In genomic region chr2:23480991-23481797, GRCh38 we compare ENCODE assay signal across 9 cellular contexts.
DNase-seq lines count a peak whose midpoint lies in the region; ATAC-seq and TF ChIP-seq lines count a peak whose summit lies in the region.
"Had no signal": no experiment of that assay in that cellular context is flagged by ENCODE, and none has a peak within 500 bp of the region (broad histone marks: within the 10 kb centered on the region; RNA-seq: fewer than 3 reads in every experiment).

No MANE protein-coding gene starts in this region.

- DNase-seq in HCT116 (ENCODE audit: low read depth, low spot score) = peak; percentile 42
- peak; percentile 76 for DNase-seq in iPS DF 4.7 (ENCODE audit: extremely low read depth, low spot score)
- no peak for DNase-seq in stomach
- DNase-seq in NCI-H1436 (lab: John Stamatoyannopoulos, UW) = no peak
- no peak for DNase-seq in inferior parietal cortex (ENCODE audit: extremely low spot score)
- DNase-seq in stimulated activated CD4-positive, alpha-beta T cell treated with anti-CD3 and anti-CD28 coated beads, Interleukin-4, amount 100 ng/mL, for 24 hours = no peak

- no peaks in the 10 kb centered on the region for H3K9me3 ChIP-seq in HCT116 (ENCODE audit: control insufficient read depth in 1 of 2, insufficient read depth in 1 of 2, low read depth in 1 of 2, low read length in 2 of 2)
- no peaks in the 10 kb centered on the region for H3K9me3 ChIP-seq in stomach
- H3K9me3 ChIP-seq: neutrophil had no signal

- WGBS in stomach, 5 donors = 59 to 71% (median 69%) methylated on average over 15 to 16 of the region's 16 CpGs

- H3K36me3 ChIP-seq in HCT116 (ENCODE audit: control insufficient read depth in 1 of 2, insufficient read depth in 2 of 2, low read length in 2 of 2) (no peaks in the 10 kb centered on the region), stomach (no peaks in the 10 kb centered on the region)
- H3K36me3 ChIP-seq: neutrophil had no signal

- no peaks in the 10 kb centered on the region for H3K9me2 ChIP-seq in HCT116 (ENCODE audit: insufficient read depth)

- ATAC-seq in HCT116 (peak; percentile 86), SK-N-SH treated with all-trans-retinoic acid at 6 μM for 48 hours (peak; percentile 86), GM19035 (IDR thresholded peaks at IDR 0.05; ENCODE audit: unreplicated experiment) (no peak)

- TF ChIP-seq POLR2A in HCT116 (IDR thresholded peaks at IDR 0.05; ENCODE audit: borderline replicate concordance, extremely low read depth, insufficient read depth, insufficient read length) = no peak
- TF ChIP-seq POLR2A in stomach (IDR thresholded peaks at IDR 0.05) = no peak

- intact Hi-C loops in HCT116 (cut with micrococcal nuclease) = no loop called here
- intact Hi-C loops in stomach (cut with DNase I; ENCODE audit: low total_unique reads) = no loop called here

- CTCF ChIA-PET in HCT116 (lab: Charles Lee) = no interaction called here

- H3K4me3 ChIP-seq in HCT116 (replicated peaks in 1 of 2; ENCODE audit: low read depth in 1 of 2, low read length in 2 of 2) (peak overlapping the region in 1 of 2 experiments; percentile 13; a peak in 1 of 4 replicates), stomach (no peak overlapping the region)

- H3K4me2 ChIP-seq in HCT116 (ENCODE audit: low read length) = peak overlapping the region; percentile 58

- no peak overlapping the region for H3K9ac ChIP-seq in HCT116 (ENCODE audit: low read length)

- H3K79me2 ChIP-seq in HCT116 (ENCODE audit: insufficient read depth, low read length) = no peaks in the 10 kb centered on the region

- POLR2A ChIA-PET in HCT116 (lab: Charles Lee) = no interaction called here

- H3K27ac ChIP-seq in HCT116 (ENCODE audit: low read depth, low read length) (no peak overlapping the region), stomach (peak overlapping the region in 3 of 5 donors; percentile 47 to 79 (median 58))
- H3K27ac ChIP-seq: neutrophil had no signal

- TF ChIP-seq RAD21 in HCT116 (IDR thresholded peaks at IDR 0.05; ENCODE audit: low read depth) = no peak

- no peak for TF ChIP-seq CTCF in HCT116 (IDR thresholded peaks at IDR 0.05 in 2 of 3, conservative IDR thresholded peaks at IDR 0.05 in 1 of 3; ENCODE audit: borderline replicate concordance in 1 of 3, insufficient read depth in 1 of 3, low read depth in 2 of 3, low read length in 2 of 3)
- TF ChIP-seq CTCF in stomach (IDR thresholded peaks at IDR 0.05) = no peak

- RAD21 ChIA-PET in HCT116 (lab: Charles Lee; ENCODE audit: low non-redundant PET in 1 of 2, low total read pairs in 2 of 2, uncharacterized antibody in 2 of 2, unreplicated experiment in 2 of 2) = no interaction called here

- no peaks in the 10 kb centered on the region for H4K20me1 ChIP-seq in HCT116 (ENCODE audit: insufficient read depth)

- H3K4me1 ChIP-seq in HCT116 (ENCODE audit: control insufficient read depth in 1 of 2, insufficient read depth in 2 of 2, low read length in 2 of 2) = peaks cover 13 to 18% of the 10 kb centered on the region in 2 experiments
- peaks cover 0 to 10% (median 1%) of the 10 kb centered on the region in 4 donors for H3K4me1 ChIP-seq in stomach

- no peak for TF ChIP-seq EP300 in stomach (IDR thresholded peaks at IDR 0.05)

- H3K27me3 ChIP-seq in HCT116 (ENCODE audit: insufficient read depth, low read length) (no peaks in the 10 kb centered on the region), stomach (peaks cover 0 to 8% (median 0%) of the 10 kb centered on the region in 3 donors)

- no peak overlapping the region for H2AFZ ChIP-seq in HCT116 (ENCODE audit: low read depth, low read length, poor library complexity, severe bottlenecking)

- no TSS peak for BruUV-seq in HCT116 (replicated peaks; lab: Mats Ljungman, UMichigan)

TF ChIP-seq in HCT116, 20 proteins besides CTCF, POLR2A, EP300 and RAD21 (continues in another document):
- TF ChIP-seq SIN3A (IDR thresholded peaks at IDR 0.05; ENCODE audit: low read depth) (no peak), EGR1 (IDR thresholded peaks at IDR 0.05; ENCODE audit: low read depth) (no peak), ZFX (IDR thresholded peaks at IDR 0.05) (no peak), ZNF274 (IDR thresholded peaks at IDR 0.05; ENCODE audit: low read depth, low read length) (no peak), TCF7L2 (IDR thresholded peaks at IDR 0.05; ENCODE audit: borderline replicate concordance, extremely low read depth, insufficient read depth, insufficient read length) (no peak), ELF1 (IDR thresholded peaks at IDR 0.05; ENCODE audit: borderline replicate concordance, low read depth) (no peak), CBX3 (IDR thresholded peaks at IDR 0.05; ENCODE audit: low read depth) (no peak), EZH2phosphoT487 (IDR thresholded peaks at IDR 0.05; ENCODE audit: borderline replicate concordance) (no peak), FOSL1 (IDR thresholded peaks at IDR 0.05; ENCODE audit: low read depth) (0 out of 2 replicates have a peak, but pooled peaks have one; percentile 7), YY1 (IDR thresholded peaks at IDR 0.05; ENCODE audit: extremely low read depth, insufficient replicate concordance, low read depth, low read length) (no peak)
- TF ChIP-seq, protein P1, sequence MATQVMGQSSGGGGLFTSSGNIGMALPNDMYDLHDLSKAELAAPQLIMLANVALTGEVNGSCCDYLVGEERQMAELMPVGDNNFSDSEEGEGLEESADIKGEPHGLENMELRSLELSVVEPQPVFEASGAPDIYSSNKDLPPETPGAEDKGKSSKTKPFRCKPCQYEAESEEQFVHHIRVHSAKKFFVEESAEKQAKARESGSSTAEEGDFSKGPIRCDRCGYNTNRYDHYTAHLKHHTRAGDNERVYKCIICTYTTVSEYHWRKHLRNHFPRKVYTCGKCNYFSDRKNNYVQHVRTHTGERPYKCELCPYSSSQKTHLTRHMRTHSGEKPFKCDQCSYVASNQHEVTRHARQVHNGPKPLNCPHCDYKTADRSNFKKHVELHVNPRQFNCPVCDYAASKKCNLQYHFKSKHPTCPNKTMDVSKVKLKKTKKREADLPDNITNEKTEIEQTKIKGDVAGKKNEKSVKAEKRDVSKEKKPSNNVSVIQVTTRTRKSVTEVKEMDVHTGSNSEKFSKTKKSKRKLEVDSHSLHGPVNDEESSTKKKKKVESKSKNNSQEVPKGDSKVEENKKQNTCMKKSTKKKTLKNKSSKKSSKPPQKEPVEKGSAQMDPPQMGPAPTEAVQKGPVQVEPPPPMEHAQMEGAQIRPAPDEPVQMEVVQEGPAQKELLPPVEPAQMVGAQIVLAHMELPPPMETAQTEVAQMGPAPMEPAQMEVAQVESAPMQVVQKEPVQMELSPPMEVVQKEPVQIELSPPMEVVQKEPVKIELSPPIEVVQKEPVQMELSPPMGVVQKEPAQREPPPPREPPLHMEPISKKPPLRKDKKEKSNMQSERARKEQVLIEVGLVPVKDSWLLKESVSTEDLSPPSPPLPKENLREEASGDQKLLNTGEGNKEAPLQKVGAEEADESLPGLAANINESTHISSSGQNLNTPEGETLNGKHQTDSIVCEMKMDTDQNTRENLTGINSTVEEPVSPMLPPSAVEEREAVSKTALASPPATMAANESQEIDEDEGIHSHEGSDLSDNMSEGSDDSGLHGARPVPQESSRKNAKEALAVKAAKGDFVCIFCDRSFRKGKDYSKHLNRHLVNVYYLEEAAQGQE (IDR thresholded peaks at IDR 0.05; ENCODE audit: low read depth) = no peak

TF ChIP-seq in SK-N-SH treated with all-trans-retinoic acid at 6 μM for 48 hours, 23 proteins besides CTCF, POLR2A, EP300 and RAD21:
- peak; percentile 77 for TF ChIP-seq ISL1 (CRISPR knock-in tag; IDR thresholded peaks at IDR 0.05)
- TF ChIP-seq OSR1 (CRISPR knock-in tag; IDR thresholded peaks at IDR 0.05) = no peak
- TF ChIP-seq, protein P2, sequence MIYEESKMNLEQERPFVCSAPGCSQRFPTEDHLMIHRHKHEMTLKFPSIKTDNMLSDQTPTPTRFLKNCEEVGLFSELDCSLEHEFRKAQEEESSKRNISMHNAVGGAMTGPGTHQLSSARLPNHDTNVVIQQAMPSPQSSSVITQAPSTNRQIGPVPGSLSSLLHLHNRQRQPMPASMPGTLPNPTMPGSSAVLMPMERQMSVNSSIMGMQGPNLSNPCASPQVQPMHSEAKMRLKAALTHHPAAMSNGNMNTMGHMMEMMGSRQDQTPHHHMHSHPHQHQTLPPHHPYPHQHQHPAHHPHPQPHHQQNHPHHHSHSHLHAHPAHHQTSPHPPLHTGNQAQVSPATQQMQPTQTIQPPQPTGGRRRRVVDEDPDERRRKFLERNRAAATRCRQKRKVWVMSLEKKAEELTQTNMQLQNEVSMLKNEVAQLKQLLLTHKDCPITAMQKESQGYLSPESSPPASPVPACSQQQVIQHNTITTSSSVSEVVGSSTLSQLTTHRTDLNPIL (CRISPR knock-in tag; IDR thresholded peaks at IDR 0.05; ENCODE audit: low read depth) = peak; percentile 80
- TF ChIP-seq SNAI2 (CRISPR knock-in tag; IDR thresholded peaks at IDR 0.05) = 0 out of 2 replicates have a peak, but pooled peaks have one; percentile 72

Comparison
In these comparisons a context has a peak if more than half of its experiments do, and no peak if none do; other contexts are left out.
1. DNase-seq: peak in HCT116 (single experiment) and iPS DF 4.7 (single experiment); none in stomach (single experiment), NCI-H1436 (single experiment), inferior parietal cortex (single experiment) and stimulated activated CD4-positive, alpha-beta T cell treated with anti-CD3 and anti-CD28 coated beads, Interleukin-4, amount 100 ng/mL, for 24 hours (single experiment).